9 cellular contexts compared by ENCODE assay signal in genomic region chr1:231334952-231335351, GRCh38. TPM values are rescaled to one million over a fixed set of nuclear protein-coding genes. Genes with fewer than 3 reads are reported as not detected.
DNase-seq lines count a peak whose midpoint lies in the region; ATAC-seq, FAIRE-seq and TF ChIP-seq lines count a peak whose summit lies in the region.
"Had no signal": no experiment of that assay in that cellular context is flagged by ENCODE, and none has a peak within 500 bp of the region (broad histone marks: within the 10 kb centered on the region; RNA-seq: fewer than 3 reads in every experiment).

No MANE protein-coding gene starts in this region.

- no peak for FAIRE-seq in kidney (lab: Jason Lieb, UNC)
- FAIRE-seq in pancreas (lab: Jason Lieb, UNC) = no peak

- H3K4me3 ChIP-seq in kidney (ENCODE audit: low read length in 2 of 2) = peak overlapping the region; percentile 37 to 44
- peak overlapping the region; percentile 36 to 54 for H3K4me3 ChIP-seq in stomach smooth muscle (ENCODE audit: low read length in 2 of 2)
- H3K4me3 ChIP-seq in pancreas = peak overlapping the region in 2 of 4 donors; percentile 86 to 95

- H3K27me3 ChIP-seq in stomach smooth muscle (ENCODE audit: control insufficient read depth in 1 of 2, insufficient read depth in 2 of 2, low read length in 2 of 2) (no peaks in the 10 kb centered on the region), pancreas (no peaks in the 10 kb centered on the region)

- H3K36me3 Mint-ChIP-seq in activated CD8-positive, alpha-beta memory T cell treated with anti-CD3 and anti-CD28 coated beads, Interleukin-2, amount 10 ng/mL, durations not matched to agents 7 days and 5 days = peaks cover 36% of the 10 kb centered on the region
- H3K36me3 Mint-ChIP-seq in activated naive CD8-positive, alpha-beta T cell = peaks cover 19% of the 10 kb centered on the region

- H3K27ac ChIP-seq in kidney (ENCODE audit: low read depth in 2 of 2, low read length in 2 of 2) = no peak overlapping the region
- H3K27ac ChIP-seq in stomach smooth muscle (ENCODE audit: low read length) = no peak overlapping the region
- no peak overlapping the region for H3K27ac ChIP-seq in pancreas

- TF ChIP-seq CTCF in kidney (IDR thresholded peaks at IDR 0.05; ENCODE audit: borderline replicate concordance, extremely low read depth, insufficient read depth) = no peak
- no peak for TF ChIP-seq CTCF in pancreas (IDR thresholded peaks at IDR 0.05)

- H3K36me3 ChIP-seq in kidney (ENCODE audit: control insufficient read depth in 1 of 2, insufficient read depth in 2 of 2, low read length in 2 of 2) (no peaks in the 10 kb centered on the region), stomach smooth muscle (ENCODE audit: control insufficient read depth in 2 of 2, insufficient read depth in 2 of 2, low read length in 2 of 2) (no peaks in the 10 kb centered on the region), pancreas (no peaks in the 10 kb centered on the region)

- no peak overlapping the region for H3K9ac ChIP-seq in kidney (ENCODE audit: low read length in 2 of 2)
- no peak overlapping the region for H3K9ac ChIP-seq in stomach smooth muscle (ENCODE audit: low read length in 2 of 2)

- WGBS in pancreas, 2 donors = 82 to 85% methylated on average over 6 of the region's 6 CpGs

- peaks cover 3% of the 10 kb centered on the region for H3K27me3 Mint-ChIP-seq in activated CD8-positive, alpha-beta memory T cell treated with anti-CD3 and anti-CD28 coated beads, Interleukin-2, amount 10 ng/mL, durations not matched to agents 7 days and 5 days
- no peaks in the 10 kb centered on the region for H3K27me3 Mint-ChIP-seq in activated naive CD8-positive, alpha-beta T cell

- DNase-seq in activated CD8-positive, alpha-beta memory T cell treated with anti-CD3 and anti-CD28 coated beads, Interleukin-2, amount 10 ng/mL, durations not matched to agents 7 days and 5 days = no peak
- no peak for DNase-seq in activated CD8-positive, alpha-beta memory T cell treated with anti-CD3 and anti-CD28 coated beads, Interleukin-2, amount 50 U/mL, for 4 hours
- no peak for DNase-seq in kidney
- DNase-seq in stimulated activated CD4-positive, alpha-beta T cell treated with anti-CD3 and anti-CD28 coated beads, Interleukin-12 subunit alpha, Interleukin-12 subunit beta, amount 100 ng/mL, for 4 hours = no peak
- no peak for DNase-seq in pancreas
- no peak for DNase-seq in NCI-H2107 (lab: John Stamatoyannopoulos, UW)

- H3K9me3 Mint-ChIP-seq in activated CD8-positive, alpha-beta memory T cell treated with anti-CD3 and anti-CD28 coated beads, Interleukin-2, amount 10 ng/mL, durations not matched to agents 7 days and 5 days (ENCODE audit: low read depth) = no peaks in the 10 kb centered on the region
- H3K9me3 Mint-ChIP-seq in activated naive CD8-positive, alpha-beta T cell (ENCODE audit: low read depth) = no peaks in the 10 kb centered on the region
- H3K9me3 Mint-ChIP-seq: activated naive CD4-positive, alpha-beta T cell treated with anti-CD3 and anti-CD28 coated beads, Interleukin-2, amount 50 U/mL, for 72 hours had no signal

- H3K27ac Mint-ChIP-seq in activated CD8-positive, alpha-beta memory T cell treated with anti-CD3 and anti-CD28 coated beads, Interleukin-2, amount 10 ng/mL, durations not matched to agents 7 days and 5 days = no peak overlapping the region
- H3K27ac Mint-ChIP-seq in activated naive CD8-positive, alpha-beta T cell = no peak overlapping the region
- H3K27ac Mint-ChIP-seq: activated naive CD4-positive, alpha-beta T cell treated with anti-CD3 and anti-CD28 coated beads, Interleukin-2, amount 50 U/mL, for 72 hours had no signal

- ATAC-seq in activated CD8-positive, alpha-beta memory T cell treated with anti-CD3 and anti-CD28 coated beads, Interleukin-2, amount 10 ng/mL, durations not matched to agents 7 days and 5 days = no peak
- ATAC-seq in pancreas = no peak
- ATAC-seq: activated naive CD4-positive, alpha-beta T cell treated with anti-CD3 and anti-CD28 coated beads, Interleukin-2, amount 50 U/mL, for 72 hours had no signal

- H3K4me1 ChIP-seq in kidney (ENCODE audit: control insufficient read depth in 1 of 2, insufficient read depth in 1 of 2, low read depth in 1 of 2, low read length in 2 of 2) = peaks cover 13 to 26% of the 10 kb centered on the region in 2 donors
- H3K4me1 ChIP-seq in stomach smooth muscle (ENCODE audit: control insufficient read depth, insufficient read depth, low read length) = peaks cover 30% of the 10 kb centered on the region
- H3K4me1 ChIP-seq in pancreas = peaks cover 0 to 34% (median 28%) of the 10 kb centered on the region in 3 donors

- intact Hi-C loops in kidney (cut with DNase I) (no loop called here), pancreas (cut with DNase I) (no loop called here)

- H3K9me3 ChIP-seq in kidney (ENCODE audit: control insufficient read depth in 1 of 2, low read length in 2 of 2) = no peaks in the 10 kb centered on the region
- no peaks in the 10 kb centered on the region for H3K9me3 ChIP-seq in stomach smooth muscle (ENCODE audit: control insufficient read depth in 2 of 2, low read length in 2 of 2)
- H3K9me3 ChIP-seq in pancreas = no peaks in the 10 kb centered on the region

- H3K4me1 Mint-ChIP-seq in activated CD8-positive, alpha-beta memory T cell treated with anti-CD3 and anti-CD28 coated beads, Interleukin-2, amount 10 ng/mL, durations not matched to agents 7 days and 5 days = peaks cover 54% of the 10 kb centered on the region
- peaks cover 65% of the 10 kb centered on the region for H3K4me1 Mint-ChIP-seq in activated naive CD8-positive, alpha-beta T cell (ENCODE audit: low read depth)

- H3K4me3 Mint-ChIP-seq in activated CD8-positive, alpha-beta memory T cell treated with anti-CD3 and anti-CD28 coated beads, Interleukin-2, amount 10 ng/mL, durations not matched to agents 7 days and 5 days = peak overlapping the region; percentile 48
- peak overlapping the region; percentile 97 for H3K4me3 Mint-ChIP-seq in activated naive CD8-positive, alpha-beta T cell

- CTCF ChIA-PET in activated CD8-positive, alpha-beta memory T cell treated with anti-CD3 and anti-CD28 coated beads, Interleukin-2, amount 10 ng/mL, durations not matched to agents 7 days and 5 days (lab: Charles Lee) = interaction anchor here (0.6 to 3.7 kb wide), 9 partner anchors 12 to 271 kb away, joined by 3 to 18 read pairs (median 4); no protein-coding TSS in a partner anchor

RNA-seq across cellular contexts. Expression of gene EXOC8, which starts 2.7 kb away (rescaled TPM):
- total RNA-seq in activated CD8-positive, alpha-beta memory T cell treated with anti-CD3 and anti-CD28 coated beads, Interleukin-2, amount 10 ng/mL, durations not matched to agents 7 days and 5 days = 10 to 100 TPM; 18.8 to 19.3 TPM
- total RNA-seq in kidney = 17.7 TPM
- 4.3 TPM for polyA plus RNA-seq in kidney (ENCODE audit: insufficient read depth, low read depth, low replicate concordance)
- total RNA-seq in pancreas = 1 to 10 TPM; 5.1 to 8.5 (median 6.8) TPM
- polyA plus RNA-seq in pancreas = 1 to 10 TPM; 2.4 to 4.6 TPM

RNA-seq across cellular contexts. Expression of gene SPRTN, which starts 3.1 kb away (rescaled TPM):
- 10 to 100 TPM; 19.3 to 19.6 TPM for total RNA-seq in activated CD8-positive, alpha-beta memory T cell treated with anti-CD3 and anti-CD28 coated beads, Interleukin-2, amount 10 ng/mL, durations not matched to agents 7 days and 5 days
- total RNA-seq in kidney (8.9 TPM), pancreas (1 to 10 TPM; 2.7 to 5.6 (median 3.7) TPM)
- polyA plus RNA-seq in kidney (ENCODE audit: insufficient read depth, low read depth, low replicate concordance) (5.3 TPM), pancreas (1 to 10 TPM; 2.2 to 2.6 TPM)
